ENCODE assay signal across 8 cellular contexts in genomic region chr2:110804915-110805314, GRCh38.
DNase-seq lines count a peak whose midpoint lies in the region; ATAC-seq and TF ChIP-seq lines count a peak whose summit lies in the region.

No MANE protein-coding gene starts in this region.

- H3K36me3 ChIP-seq in mucosa of descending colon (ENCODE audit: low read depth) (no peaks in the 10 kb centered on the region), OCI-LY7 (ENCODE audit: insufficient read depth, low read length) (no peaks in the 10 kb centered on the region)

- no peaks in the 10 kb centered on the region for H3K36me3 Mint-ChIP-seq in MCF 10A (ENCODE audit: insufficient read depth, unreplicated experiment)

- H3K4me1 Mint-ChIP-seq in MCF 10A (ENCODE audit: insufficient read depth, unreplicated experiment): no peaks in the 10 kb centered on the region

- H3K4me2 ChIP-seq in OCI-LY7 (ENCODE audit: low read length): no peak overlapping the region

- no peak overlapping the region for H2AFZ ChIP-seq in OCI-LY7 (ENCODE audit: low read length)

- no peak overlapping the region for H3K4me3 ChIP-seq in mucosa of descending colon
- H3K4me3 ChIP-seq in OCI-LY7 (ENCODE audit: low read depth, low read length, poor library complexity, severe bottlenecking): no peak overlapping the region

- intact Hi-C loops in mucosa of descending colon (cut with DNase I, micrococcal nuclease): no loop called here
- intact Hi-C loops in MCF 10A (cut with micrococcal nuclease): no loop called here
- intact Hi-C loops in OCI-LY7 (cut with micrococcal nuclease; ENCODE audit: unreplicated experiment): no loop called here

- no peaks in the 10 kb centered on the region for H3K9me2 ChIP-seq in OCI-LY7 (ENCODE audit: insufficient read depth, low read length)

- no peaks in the 10 kb centered on the region for H3K4me1 ChIP-seq in mucosa of descending colon (ENCODE audit: low read depth)
- no peaks in the 10 kb centered on the region for H3K4me1 ChIP-seq in OCI-LY7 (ENCODE audit: insufficient read depth, low read length, poor library complexity, severe bottlenecking)

- CTCF ChIA-PET in MCF 10A (lab: Yijun Ruan, JAX): no interaction called here
- CTCF ChIA-PET in OCI-LY7 (lab: Charles Lee; ENCODE audit: unreplicated experiment): no interaction called here

- peak; percentile 66 for DNase-seq in CD1c-positive myeloid dendritic cell (ENCODE audit: extremely low spot score)
- DNase-seq in activated CD4-positive, CD25-positive, alpha-beta regulatory T cell treated with anti-CD3 and anti-CD28 coated beads, Interleukin-2, amount 50 U/mL, for 72 hours: peak; percentile 58
- no peak for DNase-seq in mucosa of descending colon
- DNase-seq in GF-D8 (lab: John Stamatoyannopoulos, UW): no peak
- DNase-seq in MCF 10A (ENCODE audit: unreplicated experiment): no peak
- DNase-seq in NCI-H748 treated with DMSO at 0.1 percent for 48 hours (lab: John Stamatoyannopoulos, UW): no peak
- DNase-seq in OCI-LY7 (ENCODE audit: low spot score): no peak

- H3K79me2 ChIP-seq in OCI-LY7 (ENCODE audit: insufficient read depth, low read depth, low read length): no peaks in the 10 kb centered on the region

- ATAC-seq in HG02642 (IDR thresholded peaks at IDR 0.05; ENCODE audit: poor library complexity, unreplicated experiment) (peak; percentile 61), mucosa of descending colon (peak; percentile 31)

- H3K27ac ChIP-seq in OCI-LY7 (ENCODE audit: low read depth, low read length, poor library complexity, severe bottlenecking): no peak overlapping the region

- H3K9me3 ChIP-seq in mucosa of descending colon: no peaks in the 10 kb centered on the region
- H3K9me3 ChIP-seq in OCI-LY7 (ENCODE audit: low read length): no peaks in the 10 kb centered on the region

- POLR2A ChIA-PET in MCF 10A (lab: Yijun Ruan, JAX): interaction anchor here (0.7 kb wide), 2 partner anchors 31 to 375 kb away, joined by 3 read pairs; no protein-coding TSS in a partner anchor
- POLR2A ChIA-PET in OCI-LY7 (lab: Charles Lee): no interaction called here

- H3K27ac Mint-ChIP-seq in MCF 10A (ENCODE audit: low read depth, unreplicated experiment): no peak overlapping the region

- BruUV-seq in MCF 10A (replicated peaks; lab: Mats Ljungman, UMichigan) (no TSS peak), OCI-LY7 (replicated peaks; lab: Mats Ljungman, UMichigan) (no TSS peak)

- H3K4me3 Mint-ChIP-seq in MCF 10A (ENCODE audit: unreplicated experiment): no peak overlapping the region

- H3K9me3 Mint-ChIP-seq in MCF 10A (ENCODE audit: unreplicated experiment): no peaks in the 10 kb centered on the region

- H4K20me1 ChIP-seq in OCI-LY7 (ENCODE audit: insufficient read depth, low read length): no peaks in the 10 kb centered on the region

- peaks cover 94% of the 10 kb centered on the region for H3K27me3 Mint-ChIP-seq in MCF 10A (ENCODE audit: insufficient read depth, unreplicated experiment)

- TF ChIP-seq CTCF in mucosa of descending colon (IDR thresholded peaks at IDR 0.05) (no peak), MCF 10A (IDR thresholded peaks at IDR 0.05; ENCODE audit: unreplicated experiment) (no peak), OCI-LY7 (conservative IDR thresholded peaks at IDR 0.05; ENCODE audit: low read length) (no peak)

Comparison
In these comparisons a context has a peak if more than half of its experiments do, and no peak if none do; other contexts are left out.
1. DNase-seq: peak in CD1c-positive myeloid dendritic cell (single experiment) and activated CD4-positive, CD25-positive, alpha-beta regulatory T cell treated with anti-CD3 and anti-CD28 coated beads, Interleukin-2, amount 50 U/mL, for 72 hours (single experiment); none in mucosa of descending colon (0 of 3), GF-D8 (single experiment), MCF 10A (single experiment), NCI-H748 treated with DMSO at 0.1 percent for 48 hours (single experiment) and OCI-LY7 (single experiment).